Comparison of ENCODE assay signal across 18 cellular contexts in the genomic region with DNA sequence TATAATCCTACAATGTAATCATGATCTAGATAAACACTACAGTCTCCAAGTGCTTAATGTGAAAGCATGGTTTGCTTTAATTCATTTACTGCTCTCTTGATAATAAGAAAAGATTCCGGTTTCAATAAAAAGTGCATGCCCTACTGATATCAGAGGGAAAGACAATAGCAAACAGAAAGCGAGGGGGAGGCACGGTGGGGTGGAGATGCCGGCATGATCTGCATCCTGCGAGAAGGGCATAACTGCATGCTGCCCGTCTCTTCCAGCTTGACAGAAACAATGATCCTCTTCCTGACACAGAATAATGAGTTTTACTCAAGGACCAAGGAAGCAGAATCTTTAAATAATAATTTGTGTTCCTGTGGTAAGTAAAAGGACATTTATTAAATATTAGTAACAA. TPM values are rescaled to one million over a fixed set of nuclear protein-coding genes. Genes with fewer than 3 reads are reported as not detected.
DNase-seq lines count a peak whose midpoint lies in the region; TF ChIP-seq lines count a peak whose summit lies in the region.
"Had no signal": no experiment of that assay in that cellular context is flagged by ENCODE, and none has a peak within 500 bp of the region (broad histone marks: within the 10 kb centered on the region; RNA-seq: fewer than 3 reads in every experiment).

No MANE protein-coding gene starts in this region.

- peak overlapping the region in 1 of 2 experiments; percentile 58; a peak in 2 of 4 replicates for H3K27ac ChIP-seq in SK-N-SH (ENCODE audit: low read depth in 2 of 2, low read length in 1 of 2)
- no peak overlapping the region for H3K27ac ChIP-seq in brain microvascular endothelial cell
- H3K27ac ChIP-seq: SJCRH30 had no signal

- 53% methylated on average over 6 of the region's 6 CpGs for WGBS in SK-N-SH (ENCODE audit: low lambda C conversion rate)

- H3K79me2 ChIP-seq in SK-N-SH (ENCODE audit: insufficient read depth): peaks cover 33% of the 10 kb centered on the region

- POLR2A ChIA-PET in SK-N-SH (lab: Yijun Ruan, JAX): no interaction called here

- H3K9me3 ChIP-seq in SK-N-SH: no peaks in the 10 kb centered on the region
- H3K9me3 ChIP-seq: SJCRH30 had no signal

- H3K9me2 ChIP-seq in SK-N-SH: no peaks in the 10 kb centered on the region

- CTCF ChIA-PET in SK-N-SH (lab: Yijun Ruan, JAX): interaction anchor here (1.0 to 4.3 kb wide), 7 partner anchors 9 to 124 kb away, joined by 3 to 78 read pairs (median 5); no protein-coding TSS in a partner anchor

- no peaks in the 10 kb centered on the region for H3K27me3 ChIP-seq in SK-N-SH (ENCODE audit: insufficient read depth)
- H3K27me3 ChIP-seq in brain microvascular endothelial cell (replicated peaks): no peaks in the 10 kb centered on the region
- H3K27me3 ChIP-seq: SJCRH30 had no signal

- H3K9ac ChIP-seq in SK-N-SH: no peak overlapping the region

- H3F3A ChIP-seq in SK-N-SH (replicated peaks; ENCODE audit: insufficient read depth): peaks cover 6% of the 10 kb centered on the region

- no peak for TF ChIP-seq EP300 in SK-N-SH (IDR thresholded peaks at IDR 0.05; ENCODE audit: borderline replicate concordance in 1 of 2, low read depth in 1 of 2, low read length in 1 of 2)

- peaks cover 0 to 14% of the 10 kb centered on the region in 2 experiments; a peak in 3 of 4 replicates for H3K4me1 ChIP-seq in SK-N-SH (ENCODE audit: control insufficient read depth in 1 of 2, insufficient read depth in 2 of 2, low read depth in 1 of 2, low read length in 1 of 2)
- H3K4me1 ChIP-seq: SJCRH30 had no signal

- H3K4me3 ChIP-seq in SK-N-SH (ENCODE audit: low read depth in 2 of 2, low read length in 1 of 2) (no peak overlapping the region), brain microvascular endothelial cell (ENCODE audit: low read depth, low read length) (no peak overlapping the region)
- H3K4me3 ChIP-seq: SJCRH30 had no signal

- TF ChIP-seq CTCF in SK-N-SH (IDR thresholded peaks at IDR 0.05) (no peak), brain microvascular endothelial cell (IDR thresholded peaks at IDR 0.05; ENCODE audit: low read depth, low read length, missing control alignments) (no peak)

- peaks cover 26 to 32% of the 10 kb centered on the region in 2 experiments for H3K36me3 ChIP-seq in SK-N-SH (replicated peaks in 1 of 2; ENCODE audit: control insufficient read depth in 1 of 2, insufficient read depth in 2 of 2, low read length in 1 of 2)
- peaks cover 14% of the 10 kb centered on the region for H3K36me3 ChIP-seq in brain microvascular endothelial cell (replicated peaks)

- DNase-seq in Ammon's horn (ENCODE audit: low spot score): peak; percentile 21
- peak; percentile 31 for DNase-seq in DMS79 (lab: John Stamatoyannopoulos, UW)
- peak; percentile 38 for DNase-seq in SK-N-SH
- peak; percentile 15 to 18 for DNase-seq in lung microvascular endothelial cell (ENCODE audit: low read depth in 2 of 2)
- DNase-seq in NCI-H2029 treated with DMSO at 0.1 percent for 48 hours (lab: John Stamatoyannopoulos, UW): no peak
- no peak for DNase-seq in NCI-H1930 (lab: John Stamatoyannopoulos, UW)
- DNase-seq in brain microvascular endothelial cell: no peak
- DNase-seq: AML-193, EL, HFFc6, NCI-H1436, NCI-H2029, NCI-H2227 treated with DMSO at 0.1 percent for 48 hours, NCI-H524, NCI-H82, SJCRH30, SW 1271, T-helper 2 cell had no signal

- in situ Hi-C loops in brain microvascular endothelial cell (cut with HindIII; ENCODE audit: low pct_ligation_motif_present, low sequenced_read_pairs): no loop called here

- H4K20me1 ChIP-seq in SK-N-SH (ENCODE audit: insufficient read depth): peaks cover 16% of the 10 kb centered on the region

- no peak for TF ChIP-seq RAD21 in SK-N-SH (IDR thresholded peaks at IDR 0.05; ENCODE audit: low read length)

- H3K4me2 ChIP-seq in SK-N-SH: peak overlapping the region; percentile 13

- H2AFZ ChIP-seq in SK-N-SH (ENCODE audit: low read depth): no peak overlapping the region

TF ChIP-seq in SK-N-SH, 30 proteins besides CTCF, POLR2A, EP300 and RAD21:
- TF ChIP-seq MXI1 (IDR thresholded peaks at IDR 0.05; ENCODE audit: low read depth, low read length): peak; percentile 70; the same call in 1 of the 2 replicates
- no peak for TF ChIP-seq FOXM1 (IDR thresholded peaks at IDR 0.05; ENCODE audit: low read depth)
- TF ChIP-seq, protein P1, sequence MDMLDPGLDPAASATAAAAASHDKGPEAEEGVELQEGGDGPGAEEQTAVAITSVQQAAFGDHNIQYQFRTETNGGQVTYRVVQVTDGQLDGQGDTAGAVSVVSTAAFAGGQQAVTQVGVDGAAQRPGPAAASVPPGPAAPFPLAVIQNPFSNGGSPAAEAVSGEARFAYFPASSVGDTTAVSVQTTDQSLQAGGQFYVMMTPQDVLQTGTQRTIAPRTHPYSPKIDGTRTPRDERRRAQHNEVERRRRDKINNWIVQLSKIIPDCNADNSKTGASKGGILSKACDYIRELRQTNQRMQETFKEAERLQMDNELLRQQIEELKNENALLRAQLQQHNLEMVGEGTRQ (IDR thresholded peaks at IDR 0.05; ENCODE audit: borderline replicate concordance, low read depth, low read length): no peak
- TF ChIP-seq GATA2 (CRISPR knock-in tag; IDR thresholded peaks at IDR 0.05): peak; percentile 35

RNA-seq across cellular contexts. Expression of a gene that starts 51.7 kb away (rescaled TPM):
- polyA plus RNA-seq in SK-N-SH (2012; rRNA removed): 38.3 and 42.3 TPM in 2 replicates
- 43.6 and 44.5 TPM in 2 replicates for polyA plus RNA-seq in SK-N-SH (2012; cell fraction: cytosol; rRNA removed)
- 15.9 and 22.9 TPM in 2 replicates for polyA plus RNA-seq in SK-N-SH (2012; cell fraction: nucleus; rRNA removed)
- 19.8 and 26.4 TPM in 2 replicates for total RNA-seq in lung microvascular endothelial cell

Comparison
In these comparisons a context has a peak if more than half of its experiments do, and no peak if none do; other contexts are left out.
1. DNase-seq: peak in Ammon's horn (single experiment), DMS79 (single experiment), SK-N-SH (single experiment) and lung microvascular endothelial cell (2 of 2); none in NCI-H2029 treated with DMSO at 0.1 percent for 48 hours (single experiment), NCI-H1930 (0 of 2) and brain microvascular endothelial cell (single experiment).